22 cellular contexts compared by ENCODE assay signal in genomic region chrX:70208479-70208878, GRCh38. TPM values are rescaled to one million over a fixed set of nuclear protein-coding genes. Genes with fewer than 3 reads are reported as not detected.
DNase-seq lines count a peak whose midpoint lies in the region; ATAC-seq, FAIRE-seq and TF ChIP-seq lines count a peak whose summit lies in the region.
"Had no signal": no experiment of that assay in that cellular context is flagged by ENCODE, and none has a peak within 500 bp of the region (broad histone marks: within the 10 kb centered on the region; RNA-seq: fewer than 3 reads in every experiment).

No MANE protein-coding gene starts in this region.

- no peak for ATAC-seq in omental fat pad (ENCODE audit: low FRiP score)
- ATAC-seq in HG02885 (IDR thresholded peaks at IDR 0.05; ENCODE audit: poor library complexity, unreplicated experiment): no peak

- no peak for TF ChIP-seq CTCF in astrocyte (IDR thresholded peaks at IDR 0.05; ENCODE audit: insufficient read depth, low read depth, low read length)
- TF ChIP-seq CTCF in fibroblast of pulmonary artery (IDR thresholded peaks at IDR 0.05; ENCODE audit: low read length, missing control alignments): no peak
- no peak for TF ChIP-seq CTCF in omental fat pad (IDR thresholded peaks at IDR 0.05)

- H3K79me2 ChIP-seq in astrocyte (ENCODE audit: insufficient read depth, low read length): no peaks in the 10 kb centered on the region

- no peak overlapping the region for H3K9ac ChIP-seq in astrocyte (ENCODE audit: low read length)

- H3K9me3 Mint-ChIP-seq in astrocyte (ENCODE audit: unreplicated experiment): peaks cover 2% of the 10 kb centered on the region
- H3K9me3 Mint-ChIP-seq: CD4-positive, alpha-beta T cell had no signal

- H3K4me3 ChIP-seq in astrocyte (ENCODE audit: insufficient read depth, low read depth, low read length): no peak overlapping the region
- H3K4me3 ChIP-seq in fibroblast of pulmonary artery (replicated peaks; ENCODE audit: low read depth, low read length): no peak overlapping the region
- H3K4me3 ChIP-seq: PC-9 had no signal

- DNase-seq in DMS53 (lab: John Stamatoyannopoulos, UW) (peak; percentile 74), NCI-H345 (lab: John Stamatoyannopoulos, UW) (peak; percentile 43), astrocyte (ENCODE audit: low read depth) (peak; percentile 23), fibroblast of pulmonary artery (ENCODE audit: low read depth) (peak; percentile 9), omental fat pad (ENCODE audit: low spot score) (no peak), T-helper 2 cell (no peak), UCSD-AML1 (lab: John Stamatoyannopoulos, UW; ENCODE audit: unreplicated experiment) (no peak)
- DNase-seq: Calu3; CD4-positive, alpha-beta T cell; NCI-H1417 treated with DMSO at 0.1 percent for 48 hours; NCI-H1930; NCI-H2171; NCI-H82; PC-9 had no signal

- H3K4me1 Mint-ChIP-seq in astrocyte (ENCODE audit: low read depth, unreplicated experiment): no peaks in the 10 kb centered on the region

- H4K20me1 ChIP-seq in astrocyte (ENCODE audit: insufficient read depth, low read length): no peaks in the 10 kb centered on the region

- no peaks in the 10 kb centered on the region for H3K36me3 Mint-ChIP-seq in astrocyte (ENCODE audit: low read depth, unreplicated experiment)

- H3K27ac Mint-ChIP-seq in astrocyte (ENCODE audit: unreplicated experiment): no peak overlapping the region
- H3K27ac Mint-ChIP-seq: CD4-positive, alpha-beta T cell had no signal

- H3K9me3 ChIP-seq in astrocyte (ENCODE audit: insufficient read depth, low read depth, low read length): no peaks in the 10 kb centered on the region

- no peak overlapping the region for H3K4me2 ChIP-seq in astrocyte (ENCODE audit: low read length)
- H3K4me2 ChIP-seq: PC-9 had no signal

- H2AFZ ChIP-seq in astrocyte (ENCODE audit: low read depth, low read length): no peak overlapping the region
- H2AFZ ChIP-seq: PC-9 had no signal

- H3K4me3 Mint-ChIP-seq in astrocyte (ENCODE audit: unreplicated experiment): no peak overlapping the region
- H3K4me3 Mint-ChIP-seq: CD4-positive, alpha-beta T cell had no signal

- no peaks in the 10 kb centered on the region for H3K4me1 ChIP-seq in astrocyte (ENCODE audit: insufficient read depth, low read length)

- peak; percentile 78 for FAIRE-seq in astrocyte (lab: Jason Lieb, UNC)
- FAIRE-seq: A204.1, H54 had no signal

- H3K27me3 ChIP-seq in astrocyte (ENCODE audit: insufficient read depth, low read length): no peaks in the 10 kb centered on the region

- H3K36me3 ChIP-seq in astrocyte (ENCODE audit: insufficient read depth, low read length): no peaks in the 10 kb centered on the region

- H3K27me3 Mint-ChIP-seq in astrocyte (ENCODE audit: low read depth, unreplicated experiment): peaks cover 8% of the 10 kb centered on the region
- H3K27me3 Mint-ChIP-seq: CD4-positive, alpha-beta T cell had no signal

- H3K27ac ChIP-seq in astrocyte (ENCODE audit: low read depth, low read length): no peak overlapping the region
- H3K27ac ChIP-seq: HL-60, PC-9, RWPE1 had no signal

RNA-seq across cellular contexts. Expression of gene AWAT1, which starts 26.0 kb away (rescaled TPM):
- total RNA-seq in astrocyte: not detected in 2 replicates
- total RNA-seq in omental fat pad: not detected
- total RNA-seq: Calu3; CD4-positive, alpha-beta T cell; HT1080; MCF 10A; NCI-H460; PC-9 had no signal

RNA-seq across cellular contexts. Expression of gene DGAT2L6, which starts 31.2 kb away (rescaled TPM):
- not detected in 2 replicates for total RNA-seq in astrocyte
- total RNA-seq in omental fat pad: not detected
- total RNA-seq: Calu3; CD4-positive, alpha-beta T cell; HT1080; MCF 10A; NCI-H460; PC-9 had no signal

RNA-seq across cellular contexts. Expression of gene P2RY4, which starts 51.5 kb away (rescaled TPM):
- total RNA-seq in astrocyte (0.18 TPM in 1 of 2 replicates, not detected in the other), omental fat pad (under 1 TPM in 2 of 4 donors, not detected in 2; 0.28 to 0.79 TPM)
- total RNA-seq: Calu3, HT1080, MCF 10A, NCI-H460 had no signal

RNA-seq across cellular contexts. Expression of gene ARR3, which starts 59.7 kb away (rescaled TPM):
- total RNA-seq in astrocyte (not detected in 2 replicates), omental fat pad (not detected)
- total RNA-seq: Calu3; CD4-positive, alpha-beta T cell; HT1080; MCF 10A; NCI-H460; PC-9 had no signal

Comparison
In these comparisons a context has a peak if more than half of its experiments do, and no peak if none do; other contexts are left out.
1. DNase-seq: peak in DMS53 (single experiment), NCI-H345 (single experiment), astrocyte (single experiment) and fibroblast of pulmonary artery (single experiment); none in omental fat pad (single experiment), T-helper 2 cell (0 of 5) and UCSD-AML1 (single experiment).